1 cellular context compared by ENCODE assay signal in genomic region chr1:234608026-234608719, GRCh38.
TF ChIP-seq lines count a peak whose summit lies in the region.

No MANE protein-coding gene starts in this region.

TF ChIP-seq in K562, 482 proteins besides CTCF, POLR2A, EP300 and RAD21 (continued from another document):
- peak; percentile 31; the same call in 1 of the 2 replicates for TF ChIP-seq ZNF395 (CRISPR knock-in tag; IDR thresholded peaks at IDR 0.05)
- TF ChIP-seq HBP1 (CRISPR knock-in tag; IDR thresholded peaks at IDR 0.05): peak; percentile 59; the same call in 1 of the 2 replicates
- peak; percentile 85 for TF ChIP-seq HDAC2 (IDR thresholded peaks at IDR 0.05)
- TF ChIP-seq ZNF609 (CRISPR knock-in tag; IDR thresholded peaks at IDR 0.05; ENCODE audit: borderline replicate concordance): peak; percentile 52; the same call in 1 of the 2 replicates
- TF ChIP-seq FOXK2 (conservative IDR thresholded peaks at IDR 0.05 in 1 of 2, IDR thresholded peaks at IDR 0.05 in 1 of 2; ENCODE audit: low read depth in 2 of 2): peak; percentile 88 to 94
